9 cellular contexts compared by ENCODE assay signal in genomic region chr10:124724279-124725027, GRCh38. TPM values are rescaled to one million over a fixed set of nuclear protein-coding genes. Genes with fewer than 3 reads are reported as not detected.
DNase-seq lines count a peak whose midpoint lies in the region; ATAC-seq and TF ChIP-seq lines count a peak whose summit lies in the region.
"Had no signal": no experiment of that assay in that cellular context is flagged by ENCODE, and none has a peak within 500 bp of the region (broad histone marks: within the 10 kb centered on the region; RNA-seq: fewer than 3 reads in every experiment).

No MANE protein-coding gene starts in this region.

- peaks cover 68% of the 10 kb centered on the region for H3K4me1 Mint-ChIP-seq in memory B cell

- H3K27me3 ChIP-seq in stomach smooth muscle (ENCODE audit: control insufficient read depth in 1 of 2, insufficient read depth in 2 of 2, low read length in 2 of 2), result no peaks in the 10 kb centered on the region
- H3K27me3 ChIP-seq in PC-3 (ENCODE audit: low read length), result no peaks in the 10 kb centered on the region

- no peaks in the 10 kb centered on the region for H3K79me2 ChIP-seq in PC-3 (ENCODE audit: low read length)

- H3K27ac ChIP-seq in stomach smooth muscle (ENCODE audit: low read length), result peak overlapping the region; percentile 64
- no peak overlapping the region for H3K27ac ChIP-seq in PC-3 (ENCODE audit: low read length)
- H3K27ac ChIP-seq: A549 had no signal

- H2AFZ ChIP-seq in PC-3 (ENCODE audit: low read length), result no peak overlapping the region

- TF ChIP-seq CTCF in PC-3 (conservative IDR thresholded peaks at IDR 0.05; ENCODE audit: low read depth, low read length), result no peak

- no TSS peak for BruUV-seq in PC-3 (replicated peaks; lab: Mats Ljungman, UMichigan)

- peaks cover 54% of the 10 kb centered on the region for H3K4me1 ChIP-seq in stomach smooth muscle (ENCODE audit: control insufficient read depth, insufficient read depth, low read length)
- 0 out of 2 replicates have a peak, but pooled peaks cover 2% of the 10 kb centered on the region for H3K4me1 ChIP-seq in PC-3 (ENCODE audit: insufficient read depth, low read length)
- H3K4me1 ChIP-seq: A549 had no signal

- H3K4me3 Mint-ChIP-seq in memory B cell, result peak overlapping the region; percentile 78

- peaks cover 12% of the 10 kb centered on the region for H3K36me3 Mint-ChIP-seq in memory B cell

- POLR2A ChIA-PET in PC-3 (lab: Charles Lee; ENCODE audit: unreplicated experiment), result no interaction called here

- no peak for ATAC-seq in memory B cell (ENCODE audit: low read depth)
- ATAC-seq in PC-3, result no peak
- ATAC-seq: A549 had no signal

- CTCF ChIA-PET in PC-3 (lab: Charles Lee), result no interaction called here

- no peaks in the 10 kb centered on the region for H4K20me1 ChIP-seq in PC-3 (ENCODE audit: low read length)

- H3K9ac ChIP-seq in stomach smooth muscle (ENCODE audit: low read length in 2 of 2), result peak overlapping the region; percentile 35 to 55
- H3K9ac ChIP-seq in PC-3 (ENCODE audit: low read length), result no peak overlapping the region

- peak overlapping the region; percentile 92 for H3K27ac Mint-ChIP-seq in memory B cell

- DNase-seq in NCI-H1436 (lab: John Stamatoyannopoulos, UW) (peak; percentile 51), NCI-H1436 treated with DMSO at 0.1 percent for 48 hours (lab: John Stamatoyannopoulos, UW) (no peak), amygdala (lab: John Stamatoyannopoulos, UW) (peak in 55 of 56 donors; percentile 55 to 98 (median 85)), memory B cell (ENCODE audit: low spot score in 2 of 2) (no peak), NCI-H2171 treated with DMSO at 0.1 percent for 48 hours (lab: John Stamatoyannopoulos, UW) (no peak), NCI-H524 (lab: John Stamatoyannopoulos, UW) (no peak), PC-3 (no peak)

- no peak overlapping the region for H3K4me3 ChIP-seq in stomach smooth muscle (ENCODE audit: low read length in 2 of 2)
- no peak overlapping the region for H3K4me3 ChIP-seq in PC-3 (ENCODE audit: low read length)
- H3K4me3 ChIP-seq: A549 had no signal

- H3K36me3 ChIP-seq in stomach smooth muscle (ENCODE audit: control insufficient read depth in 2 of 2, insufficient read depth in 2 of 2, low read length in 2 of 2), result peaks cover 0 to 2% of the 10 kb centered on the region in 2 donors
- no peaks in the 10 kb centered on the region for H3K36me3 ChIP-seq in PC-3 (ENCODE audit: low read depth, low read length)

- H3K9me2 ChIP-seq in PC-3 (replicated peaks; ENCODE audit: low read length), result no peaks in the 10 kb centered on the region

- no peaks in the 10 kb centered on the region for H3K9me3 Mint-ChIP-seq in memory B cell

- intact Hi-C loops in PC-3 (cut with micrococcal nuclease), result no loop called here

- H3F3A ChIP-seq in PC-3 (ENCODE audit: low read length, unreplicated experiment), result no peaks in the 10 kb centered on the region

- H3K27me3 Mint-ChIP-seq in memory B cell, result no peaks in the 10 kb centered on the region

- H3K4me2 ChIP-seq in PC-3 (ENCODE audit: low read length), result no peak overlapping the region
- H3K4me2 ChIP-seq: A549 had no signal

- no peaks in the 10 kb centered on the region for H3K9me3 ChIP-seq in stomach smooth muscle (ENCODE audit: control insufficient read depth in 2 of 2, low read length in 2 of 2)
- no peaks in the 10 kb centered on the region for H3K9me3 ChIP-seq in PC-3 (ENCODE audit: low read length)
- H3K9me3 ChIP-seq: A549 had no signal

RNA-seq across cellular contexts. Expression of gene FAM53B, which starts 19.7 kb away (rescaled TPM):
- 16.5 and 19.4 TPM in 2 replicates for total RNA-seq in PC-3 (2014; rRNA removed)

Comparison
In these comparisons a context has a peak if more than half of its experiments do, and no peak if none do; other contexts are left out.
1. DNase-seq: peak in NCI-H1436 (single experiment) and amygdala (55 of 56); none in NCI-H1436 treated with DMSO at 0.1 percent for 48 hours (single experiment), memory B cell (0 of 2), NCI-H2171 treated with DMSO at 0.1 percent for 48 hours (single experiment), NCI-H524 (0 of 2) and PC-3 (single experiment).